ENCODE assay signal across 27 cellular contexts in genomic region chr6:143807103-143807425, GRCh38. TPM values are rescaled to one million over a fixed set of nuclear protein-coding genes. Genes with fewer than 3 reads are reported as not detected.
DNase-seq lines count a peak whose midpoint lies in the region; FAIRE-seq and TF ChIP-seq lines count a peak whose summit lies in the region.
"Had no signal": no experiment of that assay in that cellular context is flagged by ENCODE, and none has a peak within 500 bp of the region (broad histone marks: within the 10 kb centered on the region; RNA-seq: fewer than 3 reads in every experiment).

No MANE protein-coding gene starts in this region.

- peak overlapping the region; percentile 95 for H3K27ac Mint-ChIP-seq in activated T-cell treated with anti-CD3 and anti-CD28 coated beads, Interleukin-2, amount 50 U/mL, for 24 hours
- H3K27ac Mint-ChIP-seq in osteocyte (ENCODE audit: unreplicated experiment) = peak overlapping the region; percentile 90
- H3K27ac Mint-ChIP-seq: activated naive CD8-positive, alpha-beta T cell treated with anti-CD3 and anti-CD28 coated beads, Interleukin-2, amount 10 ng/mL, durations not matched to agents 7 days and 5 days; WTC11 had no signal

- no peak for TF ChIP-seq CTCF in osteocyte (IDR thresholded peaks at IDR 0.05)

- no peaks in the 10 kb centered on the region for H3K27me3 Mint-ChIP-seq in activated T-cell treated with anti-CD3 and anti-CD28 coated beads, Interleukin-2, amount 50 U/mL, for 24 hours
- no peaks in the 10 kb centered on the region for H3K27me3 Mint-ChIP-seq in osteocyte (ENCODE audit: unreplicated experiment)
- H3K27me3 Mint-ChIP-seq: activated naive CD8-positive, alpha-beta T cell treated with anti-CD3 and anti-CD28 coated beads, Interleukin-2, amount 10 ng/mL, durations not matched to agents 7 days and 5 days had no signal

- peaks cover 46% of the 10 kb centered on the region for H3K36me3 Mint-ChIP-seq in activated T-cell treated with anti-CD3 and anti-CD28 coated beads, Interleukin-2, amount 50 U/mL, for 24 hours (ENCODE audit: low read depth)
- H3K36me3 Mint-ChIP-seq in osteocyte (ENCODE audit: unreplicated experiment) = peaks cover 48% of the 10 kb centered on the region

- no peak for DNase-seq in activated T-cell treated with anti-CD3 and anti-CD28 coated beads, Interleukin-2, amount 50 U/mL, for 24 hours
- DNase-seq in activated T-cell treated with anti-CD3 and anti-CD28 coated beads, Interleukin-2, amount 50 U/mL, for 1 hour = no peak
- DNase-seq in amniotic epithelial cell (ENCODE audit: low read depth) (peak; percentile 9), osteocyte (ENCODE audit: extremely low spot score, unreplicated experiment) (no peak), dedifferentiated amniotic fluid mesenchymal stem cell (ENCODE audit: extremely low spot score) (no peak), iPS-NIHi7 (ENCODE audit: extremely low spot score) (no peak), medulla oblongata (ENCODE audit: extremely low spot score) (no peak)
- DNase-seq: activated naive CD8-positive, alpha-beta T cell treated with anti-CD3 and anti-CD28 coated beads, Interleukin-2, amount 10 ng/mL, durations not matched to agents 7 days and 5 days; cerebellar nuclear complex; COR-L47; H7; islet precursor cell; left ventricle myocardium inferior; MM.1S; NCI-H2029 treated with DMSO at 0.1 percent for 48 hours; NCI-H69; nucleus accumbens; SHP77; T-helper 9 cell; trophoblast cell had no signal

- no peaks in the 10 kb centered on the region for H3K9me3 Mint-ChIP-seq in activated T-cell treated with anti-CD3 and anti-CD28 coated beads, Interleukin-2, amount 50 U/mL, for 24 hours
- H3K9me3 Mint-ChIP-seq in osteocyte (ENCODE audit: unreplicated experiment) = no peaks in the 10 kb centered on the region
- H3K9me3 Mint-ChIP-seq: activated naive CD8-positive, alpha-beta T cell treated with anti-CD3 and anti-CD28 coated beads, Interleukin-2, amount 10 ng/mL, durations not matched to agents 7 days and 5 days; WTC11 had no signal

- FAIRE-seq in G401.6 (lab: Jason Lieb, UNC) = peak; percentile 34
- FAIRE-seq: endothelial cell of umbilical vein had no signal

- peaks cover 59% of the 10 kb centered on the region for H3K4me1 Mint-ChIP-seq in activated T-cell treated with anti-CD3 and anti-CD28 coated beads, Interleukin-2, amount 50 U/mL, for 24 hours (ENCODE audit: low read depth)
- peaks cover 47% of the 10 kb centered on the region for H3K4me1 Mint-ChIP-seq in osteocyte (ENCODE audit: unreplicated experiment)

- H3K4me3 Mint-ChIP-seq in activated T-cell treated with anti-CD3 and anti-CD28 coated beads, Interleukin-2, amount 50 U/mL, for 24 hours = peak overlapping the region; percentile 54
- H3K4me3 Mint-ChIP-seq in osteocyte (ENCODE audit: unreplicated experiment) = no peak overlapping the region
- H3K4me3 Mint-ChIP-seq: activated naive CD8-positive, alpha-beta T cell treated with anti-CD3 and anti-CD28 coated beads, Interleukin-2, amount 10 ng/mL, durations not matched to agents 7 days and 5 days; WTC11 had no signal

RNA-seq across cellular contexts. Expression of gene LTV1, which starts 36.1 kb away (rescaled TPM):
- total RNA-seq in osteocyte = 20.3 and 22.1 TPM in 2 replicates

RNA-seq across cellular contexts. Expression of gene ZC2HC1B, which starts 57.2 kb away (rescaled TPM):
- total RNA-seq in osteocyte = not detected in 2 replicates
- total RNA-seq: activated naive CD8-positive, alpha-beta T cell treated with anti-CD3 and anti-CD28 coated beads, Interleukin-2, amount 10 ng/mL, durations not matched to agents 7 days and 5 days; endothelial cell of umbilical vein; fibroblast of lung; H7; left ventricle myocardium inferior; mesenteric fat pad; myocyte; pulmonary artery endothelial cell; WTC11 had no signal
